ENCODE assay signal across 1 cellular context in genomic region chr1:52239708-52240001, GRCh38.
TF ChIP-seq lines count a peak whose summit lies in the region.

No MANE protein-coding gene starts in this region.

TF ChIP-seq in K562, 482 proteins besides CTCF, POLR2A, EP300 and RAD21 (continued from another document and continues in another):
- TF ChIP-seq E4F1 (CRISPR knock-in tag; IDR thresholded peaks at IDR 0.05; ENCODE audit: borderline replicate concordance) (no peak), TARDBP (IDR thresholded peaks at IDR 0.05) (no peak), HCFC1 (IDR thresholded peaks at IDR 0.05; ENCODE audit: low read depth, low read length) (no peak), FOXK1 (CRISPR knock-in tag; IDR thresholded peaks at IDR 0.05; ENCODE audit: borderline replicate concordance) (no peak), CEBPG (CRISPR knock-in tag; IDR thresholded peaks at IDR 0.05) (no peak), CEBPG (tag; conservative IDR thresholded peaks at IDR 0.05 in 1 of 2, IDR thresholded peaks at IDR 0.05 in 1 of 2) (0 out of 4 replicates have a peak, but pooled peaks of 1 of the 2 experiments have one; percentile 11), ZNF707 (CRISPR knock-in tag; conservative IDR thresholded peaks at IDR 0.05) (no peak), SNAPC5 (CRISPR knock-in tag; IDR thresholded peaks at IDR 0.05) (no peak), MBD1 (CRISPR knock-in tag; IDR thresholded peaks at IDR 0.05) (no peak), ZNF696 (CRISPR knock-in tag; conservative IDR thresholded peaks at IDR 0.05) (no peak), STAG1 (CRISPR knock-in tag; IDR thresholded peaks at IDR 0.05; ENCODE audit: borderline replicate concordance) (no peak), SMARCE1 (IDR thresholded peaks at IDR 0.05) (peak; percentile 71; the same call in 1 of the 2 replicates), SAFB2 (IDR thresholded peaks at IDR 0.05; ENCODE audit: borderline replicate concordance, low read depth, low read length, severe bottlenecking) (no peak), MCM7 (IDR thresholded peaks at IDR 0.05) (no peak; a peak in 1 of 4 replicates), TSHZ1 (CRISPR knock-in tag; IDR thresholded peaks at IDR 0.05) (no peak), ZNF318 (IDR thresholded peaks at IDR 0.05; ENCODE audit: borderline replicate concordance in 1 of 2, low read depth in 1 of 2) (0 out of 4 replicates have a peak, but pooled peaks of 1 of the 2 experiments have one; percentile 11), NFIX (CRISPR knock-in tag; IDR thresholded peaks at IDR 0.05; ENCODE audit: low read depth) (no peak), FOXJ2 (tag; IDR thresholded peaks at IDR 0.05) (0 out of 2 replicates have a peak, but pooled peaks have one; percentile 21), ZNF668 (CRISPR knock-in tag; IDR thresholded peaks at IDR 0.05) (no peak), ZNF79 (CRISPR knock-in tag; IDR thresholded peaks at IDR 0.05; ENCODE audit: low read depth) (peak; percentile 57; the same call in 1 of the 2 replicates), ARID1B (IDR thresholded peaks at IDR 0.05) (peak; percentile 23; the same call in 1 of the 2 replicates), MECOM (CRISPR knock-in tag; IDR thresholded peaks at IDR 0.05) (no peak), ZNF584 (CRISPR knock-in tag; IDR thresholded peaks at IDR 0.05; ENCODE audit: low read depth) (no peak), MAFK (IDR thresholded peaks at IDR 0.05; ENCODE audit: low read length) (peak; percentile 93), SPI1 (IDR thresholded peaks at IDR 0.05; ENCODE audit: borderline replicate concordance, low read depth, low read length) (peak; percentile 90), MAFF (IDR thresholded peaks at IDR 0.05; ENCODE audit: low read length) (peak; percentile 94), ZFPM2 (CRISPR knock-in tag; IDR thresholded peaks at IDR 0.05) (no peak), NONO (IDR thresholded peaks at IDR 0.05; ENCODE audit: low read depth in 2 of 2, low read length in 1 of 2) (no peak), E2F5 (CRISPR knock-in tag; IDR thresholded peaks at IDR 0.05) (no peak), ZC3H11A (IDR thresholded peaks at IDR 0.05; ENCODE audit: low read depth, low read length) (no peak), C11orf30 (IDR thresholded peaks at IDR 0.05; ENCODE audit: low read depth) (peak; percentile 98), POLR2H (tag; IDR thresholded peaks at IDR 0.05; ENCODE audit: low read depth) (peak; percentile 19; the same call in 1 of the 2 replicates)
- TF ChIP-seq, protein P1, sequence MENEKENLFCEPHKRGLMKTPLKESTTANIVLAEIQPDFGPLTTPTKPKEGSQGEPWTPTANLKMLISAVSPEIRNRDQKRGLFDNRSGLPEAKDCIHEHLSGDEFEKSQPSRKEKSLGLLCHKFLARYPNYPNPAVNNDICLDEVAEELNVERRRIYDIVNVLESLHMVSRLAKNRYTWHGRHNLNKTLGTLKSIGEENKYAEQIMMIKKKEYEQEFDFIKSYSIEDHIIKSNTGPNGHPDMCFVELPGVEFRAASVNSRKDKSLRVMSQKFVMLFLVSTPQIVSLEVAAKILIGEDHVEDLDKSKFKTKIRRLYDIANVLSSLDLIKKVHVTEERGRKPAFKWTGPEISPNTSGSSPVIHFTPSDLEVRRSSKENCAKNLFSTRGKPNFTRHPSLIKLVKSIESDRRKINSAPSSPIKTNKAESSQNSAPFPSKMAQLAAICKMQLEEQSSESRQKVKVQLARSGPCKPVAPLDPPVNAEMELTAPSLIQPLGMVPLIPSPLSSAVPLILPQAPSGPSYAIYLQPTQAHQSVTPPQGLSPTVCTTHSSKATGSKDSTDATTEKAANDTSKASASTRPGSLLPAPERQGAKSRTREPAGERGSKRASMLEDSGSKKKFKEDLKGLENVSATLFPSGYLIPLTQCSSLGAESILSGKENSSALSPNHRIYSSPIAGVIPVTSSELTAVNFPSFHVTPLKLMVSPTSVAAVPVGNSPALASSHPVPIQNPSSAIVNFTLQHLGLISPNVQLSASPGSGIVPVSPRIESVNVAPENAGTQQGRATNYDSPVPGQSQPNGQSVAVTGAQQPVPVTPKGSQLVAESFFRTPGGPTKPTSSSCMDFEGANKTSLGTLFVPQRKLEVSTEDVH (IDR thresholded peaks at IDR 0.05; ENCODE audit: low read depth, partially characterized antibody), result no peak
- TF ChIP-seq, protein P2, sequence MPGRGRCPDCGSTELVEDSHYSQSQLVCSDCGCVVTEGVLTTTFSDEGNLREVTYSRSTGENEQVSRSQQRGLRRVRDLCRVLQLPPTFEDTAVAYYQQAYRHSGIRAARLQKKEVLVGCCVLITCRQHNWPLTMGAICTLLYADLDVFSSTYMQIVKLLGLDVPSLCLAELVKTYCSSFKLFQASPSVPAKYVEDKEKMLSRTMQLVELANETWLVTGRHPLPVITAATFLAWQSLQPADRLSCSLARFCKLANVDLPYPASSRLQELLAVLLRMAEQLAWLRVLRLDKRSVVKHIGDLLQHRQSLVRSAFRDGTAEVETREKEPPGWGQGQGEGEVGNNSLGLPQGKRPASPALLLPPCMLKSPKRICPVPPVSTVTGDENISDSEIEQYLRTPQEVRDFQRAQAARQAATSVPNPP (IDR thresholded peaks at IDR 0.05; ENCODE audit: borderline replicate concordance, insufficient read depth, insufficient read length), result no peak
- TF ChIP-seq, protein P3, sequence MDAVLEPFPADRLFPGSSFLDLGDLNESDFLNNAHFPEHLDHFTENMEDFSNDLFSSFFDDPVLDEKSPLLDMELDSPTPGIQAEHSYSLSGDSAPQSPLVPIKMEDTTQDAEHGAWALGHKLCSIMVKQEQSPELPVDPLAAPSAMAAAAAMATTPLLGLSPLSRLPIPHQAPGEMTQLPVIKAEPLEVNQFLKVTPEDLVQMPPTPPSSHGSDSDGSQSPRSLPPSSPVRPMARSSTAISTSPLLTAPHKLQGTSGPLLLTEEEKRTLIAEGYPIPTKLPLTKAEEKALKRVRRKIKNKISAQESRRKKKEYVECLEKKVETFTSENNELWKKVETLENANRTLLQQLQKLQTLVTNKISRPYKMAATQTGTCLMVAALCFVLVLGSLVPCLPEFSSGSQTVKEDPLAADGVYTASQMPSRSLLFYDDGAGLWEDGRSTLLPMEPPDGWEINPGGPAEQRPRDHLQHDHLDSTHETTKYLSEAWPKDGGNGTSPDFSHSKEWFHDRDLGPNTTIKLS (IDR thresholded peaks at IDR 0.05; ENCODE audit: borderline replicate concordance, low read depth), result no peak
